In the genomic region with DNA sequence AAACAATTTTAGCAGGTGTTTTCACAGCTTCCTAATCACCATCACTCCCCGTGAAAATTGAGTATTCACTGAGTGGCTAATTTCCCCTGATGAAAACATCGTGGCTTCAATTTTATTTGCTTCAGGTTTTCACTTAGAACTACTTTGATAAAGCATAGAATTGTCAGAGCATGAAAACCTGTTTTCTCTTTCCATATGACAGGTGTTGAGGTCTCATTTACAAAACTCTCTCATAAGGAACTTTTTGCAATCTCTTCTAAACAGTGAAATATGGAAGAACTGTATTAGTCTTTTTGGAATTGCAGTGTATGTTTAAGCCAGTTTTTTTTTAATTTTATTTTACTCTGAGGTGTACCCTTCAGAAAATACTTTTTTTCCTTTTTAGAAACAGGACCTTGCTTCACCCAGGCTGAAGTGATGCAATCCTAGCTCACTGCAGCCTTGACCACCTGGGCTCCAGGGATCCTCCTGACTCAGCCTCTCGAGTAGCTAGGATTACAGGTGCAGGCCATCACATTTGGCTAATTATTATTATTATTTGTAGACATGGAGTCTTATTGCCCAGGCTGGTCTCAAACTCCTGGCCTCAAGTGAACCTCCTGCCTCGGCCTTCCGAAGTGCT, we compare ENCODE assay signal across 16 cellular contexts.
DNase-seq lines count a peak whose midpoint lies in the region; ATAC-seq, FAIRE-seq and TF ChIP-seq lines count a peak whose summit lies in the region.
"Had no signal": no experiment of that assay in that cellular context is flagged by ENCODE, and none has a peak within 500 bp of the region (broad histone marks: within the 10 kb centered on the region; RNA-seq: fewer than 3 reads in every experiment).

No MANE protein-coding gene starts in this region.

- CTCF ChIA-PET in GM12878 (lab: Yijun Ruan, JAX), result interaction anchor here (1.3 kb wide), 1 partner anchor 15 kb away, joined by 3 read pairs; no protein-coding TSS in a partner anchor

- TF ChIP-seq POLR2A in GM12878 (IDR thresholded peaks at IDR 0.05; ENCODE audit: low read depth, low read length), result no peak
- no peak for TF ChIP-seq POLR2A in suprapubic skin (IDR thresholded peaks at IDR 0.05)

- RAD21 ChIA-PET in GM12878 (lab: Charles Lee; ENCODE audit: unreplicated experiment), result interaction anchor here (2.0 kb wide), 1 partner anchor 25 kb away, joined by 6 read pairs; no protein-coding TSS in a partner anchor

- H3K4me1 ChIP-seq in GM12878 (ENCODE audit: control insufficient read depth, insufficient read depth, low read length) (peaks cover 5% of the 10 kb centered on the region; the same call in 1 of the 2 replicates), suprapubic skin (peaks cover 3% of the 10 kb centered on the region)

- H3K36me3 ChIP-seq in GM12878 (ENCODE audit: control insufficient read depth in 2 of 2, insufficient read depth in 2 of 2, low read length in 1 of 2) (no peaks in the 10 kb centered on the region), suprapubic skin (no peaks in the 10 kb centered on the region)
- H3K36me3 ChIP-seq: BLaER1 treated with 17β-estradiol and CSF1 and Interleukin-3, amounts not matched to agents 10 nM and 100 nM; HAP-1 had no signal

- TF ChIP-seq EP300 in GM12878 (IDR thresholded peaks at IDR 0.05; ENCODE audit: borderline replicate concordance in 1 of 2, control insufficient read depth in 1 of 2, low read depth in 2 of 2, low read length in 2 of 2) (no peak), suprapubic skin (IDR thresholded peaks at IDR 0.05) (no peak)

- WGBS in GM12878 (ENCODE audit: insufficient coverage, insufficient replicate concordance, low lambda C conversion rate, missing lambda C conversion rate), result 41% methylated on average over 5 of the region's 5 CpGs
- 94% methylated on average over 5 of the region's 5 CpGs for WGBS in suprapubic skin

- no peak overlapping the region for H3K9ac ChIP-seq in GM12878 (ENCODE audit: control insufficient read depth, insufficient read depth, low read length)
- H3K9ac ChIP-seq: BLaER1 treated with 17β-estradiol and CSF1 and Interleukin-3, amounts not matched to agents 10 nM and 100 nM had no signal

- H3K4me3 ChIP-seq in GM12878, result no peak overlapping the region
- H3K4me3 ChIP-seq in suprapubic skin, result no peak overlapping the region
- H3K4me3 ChIP-seq: BLaER1 treated with 17β-estradiol and CSF1 and Interleukin-3, amounts not matched to agents 10 nM and 100 nM; HAP-1 had no signal

- H3K27ac ChIP-seq in GM12878 (ENCODE audit: control insufficient read depth, insufficient read depth), result no peak overlapping the region
- H3K27ac ChIP-seq in suprapubic skin, result no peak overlapping the region
- H3K27ac ChIP-seq: BLaER1 treated with 17β-estradiol and CSF1 and Interleukin-3, amounts not matched to agents 10 nM and 100 nM had no signal

- ATAC-seq in GM18861 (IDR thresholded peaks at IDR 0.05; ENCODE audit: unreplicated experiment) (peak; percentile 54), HG03342 (IDR thresholded peaks at IDR 0.05; ENCODE audit: unreplicated experiment) (peak; percentile 47), GM12878 (no peak; the same call in 2 of the 3 replicates), HG02763 (IDR thresholded peaks at IDR 0.05; ENCODE audit: unreplicated experiment) (no peak), HG03159 (IDR thresholded peaks at IDR 0.05; ENCODE audit: unreplicated experiment) (no peak)
- ATAC-seq: CD8-positive, alpha-beta T cell had no signal

- intact Hi-C loops in GM12878 (cut with micrococcal nuclease; ENCODE audit: unreplicated experiment), result no loop called here

- no peak overlapping the region; the same call in 1 of the 2 replicates for H2AFZ ChIP-seq in GM12878 (ENCODE audit: control insufficient read depth, low read depth, low read length)

- FAIRE-seq in GM18507 (lab: Jason Lieb, UNC) (peak; percentile 15), GM12878 (lab: Jason Lieb, UNC) (no peak)
- FAIRE-seq: G401.6, HTR-8/SVneo had no signal

- no peak for TF ChIP-seq RAD21 in GM12878 (IDR thresholded peaks at IDR 0.05; ENCODE audit: insufficient read depth, low read depth, low read length)

- H3K79me2 ChIP-seq in GM12878 (ENCODE audit: control insufficient read depth, insufficient read depth, low read length), result no peaks in the 10 kb centered on the region

- BruUV-seq in GM12878 (replicated peaks; lab: Mats Ljungman, UMichigan), result no TSS peak

- H3K27me3 ChIP-seq in GM12878 (replicated peaks in 1 of 2; ENCODE audit: control insufficient read depth in 2 of 2, insufficient read depth in 2 of 2, low read length in 1 of 2) (no peaks in the 10 kb centered on the region), suprapubic skin (no peaks in the 10 kb centered on the region)
- H3K27me3 ChIP-seq: BLaER1 treated with 17β-estradiol and CSF1 and Interleukin-3, amounts not matched to agents 10 nM and 100 nM had no signal

- peak overlapping the region; percentile 9; the same call in 1 of the 2 replicates for H3K4me2 ChIP-seq in GM12878 (ENCODE audit: control insufficient read depth, insufficient read depth)
- H3K4me2 ChIP-seq: BLaER1 treated with 17β-estradiol and CSF1 and Interleukin-3, amounts not matched to agents 10 nM and 100 nM had no signal

- no peaks in the 10 kb centered on the region for H4K20me1 ChIP-seq in GM12878 (ENCODE audit: control insufficient read depth, insufficient read depth)
- H4K20me1 ChIP-seq: BLaER1 treated with 17β-estradiol and CSF1 and Interleukin-3, amounts not matched to agents 10 nM and 100 nM had no signal

- DNase-seq in GM18507 (ENCODE audit: extremely low spot score, insufficient read length, low read depth) (no peak), GM12878 (ENCODE audit: low read depth, low spot score) (no peak), GM10266 (ENCODE audit: extremely low spot score) (no peak), suprapubic skin (ENCODE audit: low spot score in 2 of 2) (no peak)
- DNase-seq: CD8-positive, alpha-beta T cell; COR-L47; DMS 273 treated with DMSO at 0.1 percent for 48 hours; DMS53 had no signal

- POLR2A ChIA-PET in GM12878 (lab: Charles Lee), result no interaction called here

- SMC1A ChIA-PET in GM12878 (lab: Charles Lee; ENCODE audit: uncharacterized antibody, unreplicated experiment), result interaction anchor here (0.9 to 1.6 kb wide), 5 partner anchors 25 to 152 kb away, joined by 3 to 4 read pairs (median 3); no protein-coding TSS in a partner anchor

- H3K9me3 ChIP-seq in GM12878 (replicated peaks; ENCODE audit: control insufficient read depth, insufficient read depth, low read length), result no peaks in the 10 kb centered on the region
- no peaks in the 10 kb centered on the region for H3K9me3 ChIP-seq in suprapubic skin

- in situ Hi-C loops in GM12878 (cut with MboI), result no loop called here

- no peak for TF ChIP-seq CTCF in GM12878 (IDR thresholded peaks at IDR 0.05 in 2 of 3, conservative IDR thresholded peaks at IDR 0.05 in 1 of 3; ENCODE audit: control insufficient read depth in 2 of 3, extremely low read depth in 1 of 3, insufficient read depth in 1 of 3, low read depth in 3 of 3, low read length in 3 of 3)
- no peak for TF ChIP-seq CTCF in GM10266 (IDR thresholded peaks at IDR 0.05; ENCODE audit: control insufficient read depth, insufficient read depth, low read depth, missing control alignments)
- TF ChIP-seq CTCF in suprapubic skin (IDR thresholded peaks at IDR 0.05), result no peak

TF ChIP-seq in GM12878, 131 proteins besides CTCF, POLR2A, EP300 and RAD21 (continues in another document):
- TF ChIP-seq LARP7 (IDR thresholded peaks at IDR 0.05) (no peak), CHD2 (IDR thresholded peaks at IDR 0.05; ENCODE audit: borderline replicate concordance, low read depth, low read length) (no peak), RFX5 (IDR thresholded peaks at IDR 0.05; ENCODE audit: low read depth, low read length) (no peak)
- TF ChIP-seq, protein P1, sequence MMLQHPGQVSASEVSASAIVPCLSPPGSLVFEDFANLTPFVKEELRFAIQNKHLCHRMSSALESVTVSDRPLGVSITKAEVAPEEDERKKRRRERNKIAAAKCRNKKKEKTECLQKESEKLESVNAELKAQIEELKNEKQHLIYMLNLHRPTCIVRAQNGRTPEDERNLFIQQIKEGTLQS (IDR thresholded peaks at IDR 0.05; ENCODE audit: borderline replicate concordance, extremely low read depth, low read depth, low read length), result no peak
- TF ChIP-seq, protein P2, sequence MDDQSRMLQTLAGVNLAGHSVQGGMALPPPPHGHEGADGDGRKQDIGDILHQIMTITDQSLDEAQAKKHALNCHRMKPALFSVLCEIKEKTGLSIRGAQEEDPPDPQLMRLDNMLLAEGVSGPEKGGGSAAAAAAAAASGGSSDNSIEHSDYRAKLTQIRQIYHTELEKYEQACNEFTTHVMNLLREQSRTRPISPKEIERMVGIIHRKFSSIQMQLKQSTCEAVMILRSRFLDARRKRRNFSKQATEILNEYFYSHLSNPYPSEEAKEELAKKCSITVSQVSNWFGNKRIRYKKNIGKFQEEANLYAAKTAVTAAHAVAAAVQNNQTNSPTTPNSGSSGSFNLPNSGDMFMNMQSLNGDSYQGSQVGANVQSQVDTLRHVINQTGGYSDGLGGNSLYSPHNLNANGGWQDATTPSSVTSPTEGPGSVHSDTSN (IDR thresholded peaks at IDR 0.05; ENCODE audit: insufficient replicate concordance, low read depth, low read length), result no peak
- TF ChIP-seq, protein P3, sequence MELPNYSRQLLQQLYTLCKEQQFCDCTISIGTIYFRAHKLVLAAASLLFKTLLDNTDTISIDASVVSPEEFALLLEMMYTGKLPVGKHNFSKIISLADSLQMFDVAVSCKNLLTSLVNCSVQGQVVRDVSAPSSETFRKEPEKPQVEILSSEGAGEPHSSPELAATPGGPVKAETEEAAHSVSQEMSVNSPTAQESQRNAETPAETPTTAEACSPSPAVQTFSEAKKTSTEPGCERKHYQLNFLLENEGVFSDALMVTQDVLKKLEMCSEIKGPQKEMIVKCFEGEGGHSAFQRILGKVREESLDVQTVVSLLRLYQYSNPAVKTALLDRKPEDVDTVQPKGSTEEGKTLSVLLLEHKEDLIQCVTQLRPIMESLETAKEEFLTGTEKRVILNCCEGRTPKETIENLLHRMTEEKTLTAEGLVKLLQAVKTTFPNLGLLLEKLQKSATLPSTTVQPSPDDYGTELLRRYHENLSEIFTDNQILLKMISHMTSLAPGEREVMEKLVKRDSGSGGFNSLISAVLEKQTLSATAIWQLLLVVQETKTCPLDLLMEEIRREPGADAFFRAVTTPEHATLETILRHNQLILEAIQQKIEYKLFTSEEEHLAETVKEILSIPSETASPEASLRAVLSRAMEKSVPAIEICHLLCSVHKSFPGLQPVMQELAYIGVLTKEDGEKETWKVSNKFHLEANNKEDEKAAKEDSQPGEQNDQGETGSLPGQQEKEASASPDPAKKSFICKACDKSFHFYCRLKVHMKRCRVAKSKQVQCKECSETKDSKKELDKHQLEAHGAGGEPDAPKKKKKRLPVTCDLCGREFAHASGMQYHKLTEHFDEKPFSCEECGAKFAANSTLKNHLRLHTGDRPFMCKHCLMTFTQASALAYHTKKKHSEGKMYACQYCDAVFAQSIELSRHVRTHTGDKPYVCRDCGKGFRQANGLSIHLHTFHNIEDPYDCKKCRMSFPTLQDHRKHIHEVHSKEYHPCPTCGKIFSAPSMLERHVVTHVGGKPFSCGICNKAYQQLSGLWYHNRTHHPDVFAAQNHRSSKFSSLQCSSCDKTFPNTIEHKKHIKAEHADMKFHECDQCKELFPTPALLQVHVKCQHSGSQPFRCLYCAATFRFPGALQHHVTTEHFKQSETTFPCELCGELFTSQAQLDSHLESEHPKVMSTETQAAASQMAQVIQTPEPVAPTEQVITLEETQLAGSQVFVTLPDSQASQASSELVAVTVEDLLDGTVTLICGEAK (IDR thresholded peaks at IDR 0.05; ENCODE audit: borderline replicate concordance), result no peak

Comparison
In these comparisons a context has a peak if more than half of its experiments do, and no peak if none do; other contexts are left out.
1. ATAC-seq: peak in GM18861 (single experiment) and HG03342 (single experiment); none in GM12878 (single experiment), HG02763 (single experiment) and HG03159 (single experiment).